In the genomic region with DNA sequence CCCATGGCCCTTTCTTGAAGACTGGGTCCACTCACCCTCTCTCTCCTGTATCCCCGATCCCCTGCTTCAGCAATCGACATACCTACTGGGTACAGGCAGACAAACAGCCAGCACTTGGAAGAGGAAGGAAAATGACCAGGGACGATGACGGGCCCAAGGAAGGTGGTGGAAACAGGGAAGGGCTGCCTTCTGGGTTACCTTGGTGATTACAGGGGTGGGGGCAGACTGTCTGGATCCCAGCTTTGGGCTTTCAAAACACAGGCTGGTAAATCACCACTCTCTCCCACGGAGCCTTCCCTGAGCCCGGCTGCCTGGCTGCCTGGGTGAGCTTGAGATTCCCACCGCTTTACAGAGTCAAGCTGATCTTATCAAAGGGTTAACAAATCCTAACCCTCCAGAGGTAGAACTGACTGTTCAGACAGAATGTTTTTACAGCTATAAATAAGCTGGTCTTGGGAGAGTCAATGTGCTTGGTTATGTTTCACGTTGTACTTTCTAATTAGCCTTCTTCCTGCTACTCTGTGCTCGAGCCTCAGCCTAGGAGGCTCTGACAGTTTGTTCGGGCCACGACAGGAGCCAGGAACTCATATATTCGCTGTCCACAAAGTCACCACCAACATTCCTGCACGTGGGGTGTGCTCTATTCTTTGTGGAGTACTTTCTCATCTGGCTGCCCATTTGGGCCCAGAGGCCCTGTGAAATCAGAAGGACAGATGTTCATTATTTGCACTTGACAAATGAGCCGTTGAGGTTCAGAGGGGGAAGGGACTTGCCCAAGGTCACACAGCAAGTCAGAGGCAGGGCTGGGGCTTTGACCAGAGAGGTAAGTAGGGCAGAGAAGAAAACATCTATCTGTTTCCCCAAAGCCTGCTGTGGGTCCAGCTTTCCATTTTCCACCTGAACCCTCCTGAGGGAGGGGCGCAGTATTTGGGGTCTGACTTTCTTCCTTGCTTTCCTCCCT, we compare ENCODE assay signal across 14 cellular contexts.
DNase-seq lines count a peak whose midpoint lies in the region; ATAC-seq and TF ChIP-seq lines count a peak whose summit lies in the region.
"Had no signal": no experiment of that assay in that cellular context is flagged by ENCODE, and none has a peak within 500 bp of the region (broad histone marks: within the 10 kb centered on the region; RNA-seq: fewer than 3 reads in every experiment).

No MANE protein-coding gene starts in this region.

- H3K4me1 ChIP-seq in gastrocnemius medialis: peaks cover 39 to 54% of the 10 kb centered on the region in 2 donors

- H3K36me3 ChIP-seq in gastrocnemius medialis: no peaks in the 10 kb centered on the region
- H3K36me3 ChIP-seq in WERI-Rb-1: no peaks in the 10 kb centered on the region

- H3K27me3 Mint-ChIP-seq in activated CD8-positive, alpha-beta T cell treated with anti-CD3 and anti-CD28 coated beads, Interleukin-2, amount 10 ng/mL, durations not matched to agents 7 days and 5 days (ENCODE audit: low read depth): peaks cover 5% of the 10 kb centered on the region

- H3K4me1 Mint-ChIP-seq in activated CD8-positive, alpha-beta T cell treated with anti-CD3 and anti-CD28 coated beads, Interleukin-2, amount 10 ng/mL, durations not matched to agents 7 days and 5 days (ENCODE audit: low read depth): no peaks in the 10 kb centered on the region

- intact Hi-C loops in gastrocnemius medialis (cut with DNase I; ENCODE audit: low total_unique reads): no loop called here

- peak in 1 of 2 donors; percentile 19 for TF ChIP-seq POLR2A in gastrocnemius medialis (IDR thresholded peaks at IDR 0.05)

- in situ Hi-C loops in gastrocnemius medialis (cut with MboI; ENCODE audit: low sequenced_read_pairs in 4 of 4): no loop called here

- H3K9me3 Mint-ChIP-seq in activated CD8-positive, alpha-beta T cell treated with anti-CD3 and anti-CD28 coated beads, Interleukin-2, amount 10 ng/mL, durations not matched to agents 7 days and 5 days (ENCODE audit: insufficient read depth): no peaks in the 10 kb centered on the region
- H3K9me3 Mint-ChIP-seq: naive thymus-derived CD8-positive, alpha-beta T cell; type B pancreatic cell had no signal

- ATAC-seq in gastrocnemius medialis (peak; percentile 68 to 87), HG02885 (IDR thresholded peaks at IDR 0.05; ENCODE audit: poor library complexity, unreplicated experiment) (no peak)
- no peak for ATAC-seq in activated CD8-positive, alpha-beta T cell treated with anti-CD3 and anti-CD28 coated beads, Interleukin-2, amount 10 ng/mL, durations not matched to agents 7 days and 5 days
- ATAC-seq: naive thymus-derived CD8-positive, alpha-beta T cell had no signal

- H3K27me3 ChIP-seq in gastrocnemius medialis (no peaks in the 10 kb centered on the region), WERI-Rb-1 (ENCODE audit: insufficient read depth, low read depth, severe bottlenecking) (no peaks in the 10 kb centered on the region)

- H3K27ac ChIP-seq in caudate nucleus (ENCODE audit: low read depth, low read length): peak overlapping the region; percentile 58
- H3K27ac ChIP-seq in gastrocnemius medialis: peak overlapping the region; percentile 71 to 90 (median 74)
- no peak overlapping the region for H3K27ac ChIP-seq in WERI-Rb-1

- H3K4me3 Mint-ChIP-seq in activated CD8-positive, alpha-beta T cell treated with anti-CD3 and anti-CD28 coated beads, Interleukin-2, amount 10 ng/mL, durations not matched to agents 7 days and 5 days: no peak overlapping the region
- H3K4me3 Mint-ChIP-seq: naive thymus-derived CD8-positive, alpha-beta T cell; type B pancreatic cell had no signal

- POLR2A ChIA-PET in activated CD8-positive, alpha-beta T cell treated with anti-CD3 and anti-CD28 coated beads, Interleukin-2, amount 10 ng/mL, durations not matched to agents 7 days and 5 days (lab: Charles Lee): no interaction called here

- peak; percentile 83 for DNase-seq in EH (ENCODE audit: low read depth)
- DNase-seq in caudate nucleus (lab: John Stamatoyannopoulos, UW): no peak
- peak; percentile 36 for DNase-seq in hepatic stellate cell (ENCODE audit: low spot score)
- no peak for DNase-seq in gastrocnemius medialis
- no peak for DNase-seq in DMS79 (lab: John Stamatoyannopoulos, UW)
- no peak for DNase-seq in WERI-Rb-1
- no peak for DNase-seq in activated CD8-positive, alpha-beta T cell treated with anti-CD3 and anti-CD28 coated beads, Interleukin-2, amount 10 ng/mL, durations not matched to agents 7 days and 5 days
- DNase-seq: effector CD8-positive, alpha-beta T cell; foreskin melanocyte; islet precursor cell; naive thymus-derived CD8-positive, alpha-beta T cell; NCI-H226 had no signal

- peak overlapping the region in 1 of 4 donors; percentile 9 for H3K4me3 ChIP-seq in gastrocnemius medialis
- no peak overlapping the region for H3K4me3 ChIP-seq in WERI-Rb-1 (ENCODE audit: low read depth, low read length)

- no peaks in the 10 kb centered on the region for H3K36me3 Mint-ChIP-seq in activated CD8-positive, alpha-beta T cell treated with anti-CD3 and anti-CD28 coated beads, Interleukin-2, amount 10 ng/mL, durations not matched to agents 7 days and 5 days (ENCODE audit: low read depth)
- H3K36me3 Mint-ChIP-seq: naive thymus-derived CD8-positive, alpha-beta T cell; type B pancreatic cell had no signal

- H3K9me3 ChIP-seq in gastrocnemius medialis (no peaks in the 10 kb centered on the region), WERI-Rb-1 (ENCODE audit: severe bottlenecking) (no peaks in the 10 kb centered on the region)

- H3K27ac Mint-ChIP-seq in activated CD8-positive, alpha-beta T cell treated with anti-CD3 and anti-CD28 coated beads, Interleukin-2, amount 10 ng/mL, durations not matched to agents 7 days and 5 days: no peak overlapping the region
- H3K27ac Mint-ChIP-seq: type B pancreatic cell had no signal

- CTCF ChIA-PET in activated CD8-positive, alpha-beta T cell treated with anti-CD3 and anti-CD28 coated beads, Interleukin-2, amount 10 ng/mL, durations not matched to agents 7 days and 5 days (lab: Charles Lee): interaction anchor here (0.7 kb wide), 1 partner anchor 38 kb away, joined by 4 read pairs; no protein-coding TSS in a partner anchor

- TF ChIP-seq CTCF in gastrocnemius medialis (IDR thresholded peaks at IDR 0.05 in 4 of 5, conservative IDR thresholded peaks at IDR 0.05 in 1 of 5) (no peak), WERI-Rb-1 (IDR thresholded peaks at IDR 0.05; ENCODE audit: low read depth, low read length) (no peak)

Comparison
In these comparisons a context has a peak if more than half of its experiments do, and no peak if none do; other contexts are left out.
1. DNase-seq: peak in EH (single experiment) and hepatic stellate cell (single experiment); none in caudate nucleus (0 of 61), gastrocnemius medialis (0 of 2), DMS79 (single experiment), WERI-Rb-1 (single experiment) and activated CD8-positive, alpha-beta T cell treated with anti-CD3 and anti-CD28 coated beads, Interleukin-2, amount 10 ng/mL, durations not matched to agents 7 days and 5 days (single experiment).
2. ATAC-seq: peak in gastrocnemius medialis (2 of 2); none in activated CD8-positive, alpha-beta T cell treated with anti-CD3 and anti-CD28 coated beads, Interleukin-2, amount 10 ng/mL, durations not matched to agents 7 days and 5 days (single experiment) and HG02885 (single experiment).